12 cellular contexts compared by ENCODE assay signal in genomic region chr3:47083786-47084185, GRCh38.
DNase-seq lines count a peak whose midpoint lies in the region; ATAC-seq and TF ChIP-seq lines count a peak whose summit lies in the region.
"Had no signal": no experiment of that assay in that cellular context is flagged by ENCODE, and none has a peak within 500 bp of the region (broad histone marks: within the 10 kb centered on the region; RNA-seq: fewer than 3 reads in every experiment).

No MANE protein-coding gene starts in this region.

- H3K4me1 Mint-ChIP-seq in CD14-positive monocyte: peaks cover 30% of the 10 kb centered on the region
- H3K4me1 Mint-ChIP-seq in activated CD8-positive, alpha-beta T cell treated with anti-CD3 and anti-CD28 coated beads for 36 hours (ENCODE audit: low read depth): peaks cover 15% of the 10 kb centered on the region

- intact Hi-C loops in CD14-positive monocyte (cut with micrococcal nuclease): no loop called here
- intact Hi-C loops in activated CD8-positive, alpha-beta T cell treated with anti-CD3 and anti-CD28 coated beads for 36 hours (cut with micrococcal nuclease): no loop called here

- H3K9me3 Mint-ChIP-seq in CD14-positive monocyte: no peaks in the 10 kb centered on the region
- no peaks in the 10 kb centered on the region for H3K9me3 Mint-ChIP-seq in activated CD8-positive, alpha-beta T cell treated with anti-CD3 and anti-CD28 coated beads for 36 hours

- 0 out of 2 replicates have a peak overlapping the region, but pooled peaks have one; percentile 1 for H3K4me3 ChIP-seq in MM.1S (ENCODE audit: low read length)

- no peaks in the 10 kb centered on the region for H3K9me3 ChIP-seq in MM.1S (replicated peaks; ENCODE audit: insufficient read depth, low read length)
- H3K9me3 ChIP-seq: SK-N-SH had no signal

- H3K27me3 Mint-ChIP-seq in CD14-positive monocyte (ENCODE audit: low read depth in 3 of 3): peaks cover 0 to 2% (median 0%) of the 10 kb centered on the region in 3 donors
- H3K27me3 Mint-ChIP-seq in activated CD8-positive, alpha-beta T cell treated with anti-CD3 and anti-CD28 coated beads for 36 hours: no peaks in the 10 kb centered on the region

- peak overlapping the region; percentile 28; the same call in 1 of the 2 replicates for H3K27ac ChIP-seq in MM.1S (ENCODE audit: low read length)

- H3K4me1 ChIP-seq in MM.1S (ENCODE audit: low read length): 0 out of 2 replicates have a peak, but pooled peaks cover 8% of the 10 kb centered on the region

- peak overlapping the region; percentile 55 to 81 for H3K4me3 Mint-ChIP-seq in CD14-positive monocyte
- no peak overlapping the region for H3K4me3 Mint-ChIP-seq in activated CD8-positive, alpha-beta T cell treated with anti-CD3 and anti-CD28 coated beads for 36 hours

- POLR2A ChIA-PET in activated CD8-positive, alpha-beta T cell treated with anti-CD3 and anti-CD28 coated beads for 36 hours (lab: Charles Lee): interaction anchor here (1.3 kb wide), 1 partner anchor 19 kb away, joined by 3 read pairs; no protein-coding TSS in a partner anchor

- DNase-seq in CD14-positive monocyte (ENCODE audit: low spot score): no peak
- DNase-seq in GM13977 (ENCODE audit: low spot score): peak; percentile 11
- peak; percentile 63 for DNase-seq in MM.1S
- no peak for DNase-seq in activated CD8-positive, alpha-beta T cell treated with anti-CD3 and anti-CD28 coated beads for 36 hours
- no peak for DNase-seq in activated gamma-delta T cell (lab: John Stamatoyannopoulos, UW)
- no peak for DNase-seq in NCI-H2107 treated with DMSO at 0.1 percent for 48 hours (lab: John Stamatoyannopoulos, UW; ENCODE audit: unreplicated experiment)
- no peak for DNase-seq in 8988T
- no peak for DNase-seq in inferior parietal cortex (ENCODE audit: extremely low spot score)
- DNase-seq: central memory CD4-positive, alpha-beta T cell; COR-L47; NCI-H510A; SK-N-SH had no signal

- in situ Hi-C loops in GM13977 (cut with MboI; ENCODE audit: low pct_unique_long_range_greater_than_20kb, low sequenced_read_pairs, unreplicated experiment): no loop called here

- H2AFZ ChIP-seq in MM.1S (ENCODE audit: low read length): no peak overlapping the region

- H3K36me3 ChIP-seq in MM.1S (replicated peaks; ENCODE audit: insufficient read depth, low read length): 0 out of 2 replicates have a peak, but pooled peaks cover 10% of the 10 kb centered on the region

- no peak overlapping the region; the same call in 1 of the 2 replicates for H3K9ac ChIP-seq in MM.1S (ENCODE audit: low read length)
- H3K9ac ChIP-seq: SK-N-SH had no signal

- no peaks in the 10 kb centered on the region for H4K20me1 ChIP-seq in MM.1S (ENCODE audit: insufficient read depth, low read length)

- no peaks in the 10 kb centered on the region for H3K27me3 ChIP-seq in MM.1S (replicated peaks; ENCODE audit: insufficient read depth, low read length)

- H3K36me3 Mint-ChIP-seq in CD14-positive monocyte: peaks cover 57 to 81% of the 10 kb centered on the region in 2 donors
- peaks cover 45% of the 10 kb centered on the region for H3K36me3 Mint-ChIP-seq in activated CD8-positive, alpha-beta T cell treated with anti-CD3 and anti-CD28 coated beads for 36 hours (ENCODE audit: low read depth)

- TF ChIP-seq CTCF in CD14-positive monocyte (IDR thresholded peaks at IDR 0.05): no peak
- TF ChIP-seq CTCF in GM13977 (IDR thresholded peaks at IDR 0.05; ENCODE audit: extremely low read depth, insufficient read depth, missing control alignments): no peak
- no peak for TF ChIP-seq CTCF in MM.1S (IDR thresholded peaks at IDR 0.05; ENCODE audit: low read length)
- TF ChIP-seq CTCF in activated CD8-positive, alpha-beta T cell treated with anti-CD3 and anti-CD28 coated beads for 36 hours (IDR thresholded peaks at IDR 0.05): no peak

- peak overlapping the region; percentile 78 to 96 (median 91) for H3K27ac Mint-ChIP-seq in CD14-positive monocyte
- H3K27ac Mint-ChIP-seq in activated CD8-positive, alpha-beta T cell treated with anti-CD3 and anti-CD28 coated beads for 36 hours: peak overlapping the region; percentile 39

- ATAC-seq in activated CD8-positive, alpha-beta T cell treated with anti-CD3 and anti-CD28 coated beads for 36 hours: no peak

- H3K79me2 ChIP-seq in MM.1S (ENCODE audit: low read length): peaks cover 10% of the 10 kb centered on the region; the same call in 1 of the 2 replicates

- H3K4me2 ChIP-seq in MM.1S (ENCODE audit: low read depth, low read length): peak overlapping the region; percentile 27; the same call in 1 of the 2 replicates
- H3K4me2 ChIP-seq: SK-N-SH had no signal

- H3F3A ChIP-seq in MM.1S (ENCODE audit: insufficient read depth, low read length): 0 out of 2 replicates have a peak, but pooled peaks cover 10% of the 10 kb centered on the region

- H3K9me2 ChIP-seq in MM.1S (replicated peaks; ENCODE audit: insufficient read depth, low read length): no peaks in the 10 kb centered on the region
- H3K9me2 ChIP-seq: SK-N-SH had no signal

- CTCF ChIA-PET in activated CD8-positive, alpha-beta T cell treated with anti-CD3 and anti-CD28 coated beads for 36 hours (lab: Charles Lee): interaction anchor here (2.3 kb wide), 1 partner anchor 81 kb away, joined by 6 read pairs; the partner anchor contains the start of gene SETD2

Comparison
In these comparisons a context has a peak if more than half of its experiments do, and no peak if none do; other contexts are left out.
1. DNase-seq: peak in GM13977 (single experiment) and MM.1S (single experiment); none in CD14-positive monocyte (single experiment), activated CD8-positive, alpha-beta T cell treated with anti-CD3 and anti-CD28 coated beads for 36 hours (single experiment), activated gamma-delta T cell (single experiment), NCI-H2107 treated with DMSO at 0.1 percent for 48 hours (single experiment), 8988T (single experiment) and inferior parietal cortex (single experiment).